Comparison of ENCODE assay signal across 15 cellular contexts in the genomic region with DNA sequence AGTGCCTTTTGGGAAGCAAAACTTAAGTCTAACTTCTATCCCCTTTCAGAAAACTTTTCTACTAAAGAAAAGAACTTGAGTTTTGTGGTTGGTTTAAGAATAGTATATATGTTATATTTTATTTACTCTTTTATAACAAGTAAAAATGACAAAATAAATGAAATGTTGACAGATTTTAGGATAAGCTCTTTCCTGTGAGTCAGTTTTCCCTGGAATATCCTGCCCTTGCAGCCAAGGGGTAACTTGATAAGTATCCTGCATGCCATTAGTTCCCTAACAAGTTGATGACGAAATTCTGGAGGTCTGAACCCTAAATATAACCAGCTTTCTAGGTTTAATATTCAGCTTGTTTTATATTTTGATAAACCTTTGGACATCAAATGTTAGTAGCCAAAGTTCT. TPM values are rescaled to one million over a fixed set of nuclear protein-coding genes. Genes with fewer than 3 reads are reported as not detected.
DNase-seq lines count a peak whose midpoint lies in the region; ATAC-seq, FAIRE-seq and TF ChIP-seq lines count a peak whose summit lies in the region.
"Had no signal": no experiment of that assay in that cellular context is flagged by ENCODE, and none has a peak within 500 bp of the region (broad histone marks: within the 10 kb centered on the region; RNA-seq: fewer than 3 reads in every experiment).

No MANE protein-coding gene starts in this region.

- no peak for TF ChIP-seq CTCF in bronchial epithelial cell (IDR thresholded peaks at IDR 0.05; ENCODE audit: insufficient read depth, low read length, severe bottlenecking)
- TF ChIP-seq CTCF in keratinocyte (optimal IDR thresholded peaks at IDR 0.05 in 1 of 3, IDR thresholded peaks at IDR 0.05 in 1 of 3, conservative IDR thresholded peaks at IDR 0.05 in 1 of 3; ENCODE audit: extremely low read depth in 1 of 3, insufficient read depth in 2 of 3, low read length in 3 of 3) = no peak

- no peak for TF ChIP-seq POLR2A in GM12892 (IDR thresholded peaks at IDR 0.05; ENCODE audit: low read depth, low read length)

- FAIRE-seq in bronchial epithelial cell (lab: Jason Lieb, UNC) (no peak), keratinocyte (lab: Jason Lieb, UNC) (peak; percentile 23), GM12892 (lab: Jason Lieb, UNC) (no peak)

- dilution Hi-C loops in keratinocyte (cut with MboI; ENCODE audit: extremely low pct_ligation_motif_present, low sequenced_read_pairs) = no loop called here

- H3K9me1 ChIP-seq in keratinocyte (ENCODE audit: control insufficient read depth, extremely low read depth, insufficient read depth, low read length) = no peaks in the 10 kb centered on the region

- no peak overlapping the region for H3K27ac ChIP-seq in keratinocyte (ENCODE audit: control insufficient read depth, insufficient read depth, low read length)
- H3K27ac ChIP-seq: dorsolateral prefrontal cortex, skin epidermis had no signal

- no peak overlapping the region for H3K4me3 ChIP-seq in bronchial epithelial cell (ENCODE audit: low read depth, low read length)
- no peak overlapping the region for H3K4me3 ChIP-seq in keratinocyte (ENCODE audit: control insufficient read depth in 2 of 3, extremely low read depth in 1 of 3, insufficient read depth in 2 of 3, low read depth in 1 of 3, low read length in 3 of 3)
- H3K4me3 ChIP-seq: dorsolateral prefrontal cortex, skin epidermis had no signal

- no peak overlapping the region for H3K4me2 ChIP-seq in keratinocyte (ENCODE audit: control insufficient read depth, extremely low read depth, insufficient read depth, low read depth, low read length)

- H3K79me2 ChIP-seq in keratinocyte (ENCODE audit: control insufficient read depth, insufficient read depth, low read length) = peaks cover 12% of the 10 kb centered on the region

- H3K36me3 ChIP-seq in bronchial epithelial cell (ENCODE audit: control insufficient read depth, insufficient read depth, low read length) (no peaks in the 10 kb centered on the region), keratinocyte (ENCODE audit: control insufficient read depth in 2 of 2, extremely low read depth in 1 of 2, insufficient read depth in 2 of 2, low read length in 2 of 2) (no peaks in the 10 kb centered on the region)

- DNase-seq in HT1080 (ENCODE audit: low read depth) (peak; percentile 31), bronchial epithelial cell (ENCODE audit: low read depth) (peak; percentile 55), keratinocyte (ENCODE audit: low read depth, low spot score) (no peak), GM12892 (ENCODE audit: insufficient read length) (no peak), NCI-H748 (lab: John Stamatoyannopoulos, UW; ENCODE audit: unreplicated experiment) (no peak), DMS 273 treated with DMSO at 0.1 percent for 48 hours (lab: John Stamatoyannopoulos, UW) (no peak)
- DNase-seq: activated CD4-positive, CD25-positive, alpha-beta regulatory T cell treated with anti-CD3 and anti-CD28 coated beads, Interleukin-2, amount 50 U/mL, for 72 hours; activated T-cell treated with anti-CD3 and anti-CD28 coated beads, Interleukin-2, amount 50 U/mL, for 4 hours; amniotic stem cell; dorsolateral prefrontal cortex; glutamatergic neuron; NCI-H1105 treated with DMSO at 0.1 percent for 48 hours had no signal

- no peak overlapping the region for H3K9ac ChIP-seq in keratinocyte (ENCODE audit: control insufficient read depth, extremely low read depth, insufficient read depth, low read length)

- H2AFZ ChIP-seq in keratinocyte (ENCODE audit: control insufficient read depth, low read length) = no peak overlapping the region

- H4K20me1 ChIP-seq in keratinocyte (ENCODE audit: control insufficient read depth, extremely low read depth, insufficient read depth, low read length) = no peaks in the 10 kb centered on the region

- ATAC-seq in GM18870 (IDR thresholded peaks at IDR 0.05; ENCODE audit: unreplicated experiment) = no peak
- ATAC-seq: activated T-cell treated with anti-CD3 and anti-CD28 coated beads, Interleukin-2, amount 50 U/mL, for 4 hours had no signal

- no peaks in the 10 kb centered on the region for H3K9me3 ChIP-seq in keratinocyte (ENCODE audit: control insufficient read depth, low read depth, low read length)

- no peaks in the 10 kb centered on the region for H3K4me1 ChIP-seq in keratinocyte (ENCODE audit: control insufficient read depth, extremely low read depth, insufficient read depth, low read length)

- H3K27me3 ChIP-seq in bronchial epithelial cell (ENCODE audit: control insufficient read depth, insufficient read depth, low read length) (no peaks in the 10 kb centered on the region), keratinocyte (ENCODE audit: control insufficient read depth, extremely low read depth, insufficient read depth, low read length) (no peaks in the 10 kb centered on the region)
- H3K27me3 ChIP-seq: dorsolateral prefrontal cortex had no signal

RNA-seq across cellular contexts. Expression of a gene that starts 7.3 kb away (rescaled TPM):
- not detected in 2 replicates for total RNA-seq in HT1080 (2014; rRNA removed; shearing (Covaris generic))
- not detected in 2 replicates for polyA plus RNA-seq in HT1080 (2015; cell fraction: cytosol; rRNA removed)
- not detected in 2 replicates for polyA plus RNA-seq in HT1080 (2015; cell fraction: nucleus; rRNA removed)
- total RNA-seq in bronchial epithelial cell = 0.13 and 0.53 TPM in 2 replicates
- polyA plus RNA-seq in keratinocyte = not detected in 3 replicates
- polyA plus RNA-seq in keratinocyte (2011; ENCODE audit: low read depth) = not detected
- not detected in 2 replicates for polyA plus RNA-seq in keratinocyte (2011; cell fraction: cytosol; rRNA removed)
- not detected in 2 replicates for polyA plus RNA-seq in keratinocyte (2011; cell fraction: nucleus; rRNA removed)
- 0.08 TPM in 1 of 2 replicates, not detected in the other for polyA plus RNA-seq in keratinocyte (2012; ENCODE audit: low replicate concordance)
- not detected in 3 replicates for polyA minus RNA-seq in keratinocyte
- not detected for polyA minus RNA-seq in keratinocyte (2011; cell fraction: cytosol; rRNA and poly(A)+ RNA removed)
- not detected in 2 replicates for polyA minus RNA-seq in keratinocyte (2011; cell fraction: nucleus; rRNA and poly(A)+ RNA removed)
- polyA plus RNA-seq in GM12892 (2012; ENCODE audit: missing spikeins) = 0.40 TPM
- polyA plus RNA-seq: neural cell had no signal

Comparison
In these comparisons a context has a peak if more than half of its experiments do, and no peak if none do; other contexts are left out.
1. DNase-seq: peak in HT1080 (single experiment) and bronchial epithelial cell (single experiment); none in keratinocyte (single experiment), GM12892 (single experiment), NCI-H748 (single experiment) and DMS 273 treated with DMSO at 0.1 percent for 48 hours (single experiment).